In the genomic region with DNA sequence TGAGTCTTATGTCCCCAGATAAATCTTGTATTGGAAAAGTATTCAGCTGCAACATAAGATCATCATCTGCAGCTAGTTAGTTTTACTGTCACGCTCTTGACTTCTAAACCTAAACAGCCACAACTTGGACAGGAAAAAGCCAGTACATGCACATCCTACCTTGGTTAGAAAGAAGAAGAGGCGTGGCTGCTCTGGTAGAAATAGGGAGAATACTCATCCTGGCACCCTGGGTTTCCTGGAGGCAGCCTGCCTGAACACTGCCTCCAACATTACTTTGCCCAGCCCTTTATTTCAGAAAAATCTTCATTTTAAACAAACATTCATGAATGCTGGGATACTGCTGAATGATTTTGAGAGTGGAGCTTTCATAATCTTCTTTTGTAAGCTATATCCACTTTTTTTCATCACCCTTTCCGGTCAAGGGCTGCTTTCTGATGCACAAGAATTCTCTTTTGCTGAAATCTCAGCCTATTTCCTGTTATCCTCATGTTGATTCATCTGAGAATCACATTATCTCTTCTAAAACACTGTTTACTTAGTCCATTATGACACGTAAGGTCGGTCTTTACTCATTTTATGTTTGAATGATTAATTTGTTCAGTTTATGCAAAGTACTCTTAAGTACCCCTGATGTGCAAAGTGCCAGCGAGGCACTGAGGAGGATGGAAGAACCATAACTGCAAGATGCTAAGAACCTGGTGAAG, we compare ENCODE assay signal across 10 cellular contexts. TPM values are rescaled to one million over a fixed set of nuclear protein-coding genes. Genes with fewer than 3 reads are reported as not detected.
DNase-seq lines count a peak whose midpoint lies in the region; ATAC-seq and TF ChIP-seq lines count a peak whose summit lies in the region.
"Had no signal": no experiment of that assay in that cellular context is flagged by ENCODE, and none has a peak within 500 bp of the region (broad histone marks: within the 10 kb centered on the region; RNA-seq: fewer than 3 reads in every experiment).

No MANE protein-coding gene starts in this region.

- H3K23ac ChIP-seq in trophoblast cell (ENCODE audit: low read length), result no peak overlapping the region

- no peak overlapping the region for H4K91ac ChIP-seq in trophoblast cell (ENCODE audit: low read depth, low read length)

- no peak overlapping the region for H4K8ac ChIP-seq in trophoblast cell (ENCODE audit: low read depth, low read length)

- no peaks in the 10 kb centered on the region for H3K27me3 ChIP-seq in trophoblast cell (ENCODE audit: insufficient read depth, low read length)

- H4K20me1 ChIP-seq in OCI-LY7 (ENCODE audit: insufficient read depth, low read length), result no peaks in the 10 kb centered on the region

- no peak overlapping the region for H3K4me3 ChIP-seq in AG10803 (ENCODE audit: low read length)
- H3K4me3 ChIP-seq in trophoblast cell (ENCODE audit: low read depth, low read length), result no peak overlapping the region
- no peak overlapping the region for H3K4me3 ChIP-seq in OCI-LY7 (ENCODE audit: low read depth, low read length, poor library complexity, severe bottlenecking)

- H3K4ac ChIP-seq in trophoblast cell (ENCODE audit: low read depth, low read length), result no peak overlapping the region

- TF ChIP-seq CTCF in AG10803 (conservative IDR thresholded peaks at IDR 0.05; ENCODE audit: low read length), result no peak
- no peak for TF ChIP-seq CTCF in endothelial cell (IDR thresholded peaks at IDR 0.05; ENCODE audit: unreplicated experiment)
- TF ChIP-seq CTCF in OCI-LY7 (conservative IDR thresholded peaks at IDR 0.05; ENCODE audit: low read length), result no peak

- H3K79me2 ChIP-seq in trophoblast cell (ENCODE audit: control insufficient read depth, insufficient read depth, low read length, poor library complexity), result peaks cover 2% of the 10 kb centered on the region
- no peaks in the 10 kb centered on the region for H3K79me2 ChIP-seq in OCI-LY7 (ENCODE audit: insufficient read depth, low read depth, low read length)

- peak; percentile 61 for DNase-seq in AG10803 (ENCODE audit: low read depth)
- peak; percentile 84 for DNase-seq in fibroblast of gingiva (ENCODE audit: low read depth)
- no peak for DNase-seq in trophoblast cell
- no peak for DNase-seq in HK-2 (ENCODE audit: unreplicated experiment)
- no peak for DNase-seq in endothelial cell (ENCODE audit: low spot score)
- no peak for DNase-seq in OCI-LY7 (ENCODE audit: low spot score)
- DNase-seq: activated gamma-delta T cell; CD4-positive, CD25-positive, alpha-beta regulatory T cell had no signal

- H3K14ac ChIP-seq in trophoblast cell (ENCODE audit: low read length), result no peak overlapping the region

- H2AK5ac ChIP-seq in trophoblast cell (ENCODE audit: low read length), result no peak overlapping the region

- H3K79me1 ChIP-seq in trophoblast cell (ENCODE audit: low read length), result peaks cover 9% of the 10 kb centered on the region

- H3K27me3 Mint-ChIP-seq in endothelial cell (ENCODE audit: unreplicated experiment), result peaks cover 4% of the 10 kb centered on the region

- POLR2A ChIA-PET in OCI-LY7 (lab: Charles Lee), result interaction anchor here (1.5 kb wide), 1 partner anchor 16 kb away, joined by 5 read pairs; no protein-coding TSS in a partner anchor

- peaks cover 5% of the 10 kb centered on the region for H3K9me3 Mint-ChIP-seq in endothelial cell (ENCODE audit: unreplicated experiment)

- peaks cover 35% of the 10 kb centered on the region for H3K36me3 Mint-ChIP-seq in endothelial cell (ENCODE audit: low read depth, unreplicated experiment)
- H3K36me3 Mint-ChIP-seq: CD4-positive, CD25-positive, alpha-beta regulatory T cell had no signal

- H3K18ac ChIP-seq in trophoblast cell (ENCODE audit: low read length), result no peak overlapping the region

- peaks cover 39% of the 10 kb centered on the region for H3K4me1 Mint-ChIP-seq in endothelial cell (ENCODE audit: unreplicated experiment)

- H2BK5ac ChIP-seq in trophoblast cell (ENCODE audit: low read depth, low read length, poor library complexity), result no peak overlapping the region

- no peaks in the 10 kb centered on the region for H3K9me2 ChIP-seq in OCI-LY7 (ENCODE audit: insufficient read depth, low read length)

- H2BK120ac ChIP-seq in trophoblast cell (ENCODE audit: insufficient read depth, low read length, poor library complexity), result no peak overlapping the region

- no peak overlapping the region for H3K9ac ChIP-seq in trophoblast cell (ENCODE audit: low read length)

- H3K9me3 ChIP-seq in trophoblast cell (ENCODE audit: insufficient read depth, low read depth, low read length) (peaks cover 3% of the 10 kb centered on the region), OCI-LY7 (ENCODE audit: low read length) (no peaks in the 10 kb centered on the region)

- H3K4me1 ChIP-seq in trophoblast cell (ENCODE audit: control insufficient read depth in 1 of 2, insufficient read depth in 2 of 2, low read length in 2 of 2), result peaks cover 17 to 20% of the 10 kb centered on the region in 2 experiments
- no peaks in the 10 kb centered on the region for H3K4me1 ChIP-seq in OCI-LY7 (ENCODE audit: insufficient read depth, low read length, poor library complexity, severe bottlenecking)

- H3K4me2 ChIP-seq in trophoblast cell (ENCODE audit: low read length) (no peak overlapping the region), OCI-LY7 (ENCODE audit: low read length) (no peak overlapping the region)

- BruUV-seq in OCI-LY7 (replicated peaks; lab: Mats Ljungman, UMichigan), result no TSS peak

- H3K27ac Mint-ChIP-seq in endothelial cell (ENCODE audit: unreplicated experiment), result no peak overlapping the region
- H3K27ac Mint-ChIP-seq: CD4-positive, CD25-positive, alpha-beta regulatory T cell had no signal

- CTCF ChIA-PET in OCI-LY7 (lab: Charles Lee; ENCODE audit: unreplicated experiment), result interaction anchor here (0.5 kb wide), 1 partner anchor 10 kb away, joined by 4 read pairs; no protein-coding TSS in a partner anchor

- intact Hi-C loops in OCI-LY7 (cut with micrococcal nuclease; ENCODE audit: unreplicated experiment), result no loop called here

- WGBS in trophoblast cell (ENCODE audit: extremely low coverage, insufficient coverage, insufficient read length), result no CpG with 5 or more reads among the region's 6 CpGs

- peak overlapping the region; percentile 48 for H3K27ac ChIP-seq in trophoblast cell (ENCODE audit: low read depth, low read length)
- H3K27ac ChIP-seq in OCI-LY7 (ENCODE audit: low read depth, low read length, poor library complexity, severe bottlenecking), result no peak overlapping the region

- no peak overlapping the region for H2BK12ac ChIP-seq in trophoblast cell (ENCODE audit: low read length)

- ATAC-seq in SK-N-SH treated with all-trans-retinoic acid at 6 μM for 48 hours, result 0 out of 3 replicates have a peak, but pooled peaks have one; percentile 11
- ATAC-seq in HG03280 (IDR thresholded peaks at IDR 0.05; ENCODE audit: unreplicated experiment), result no peak

- no peak overlapping the region for H3K4me3 Mint-ChIP-seq in endothelial cell (ENCODE audit: unreplicated experiment)
- H3K4me3 Mint-ChIP-seq: CD4-positive, CD25-positive, alpha-beta regulatory T cell had no signal

- H3K36me3 ChIP-seq in trophoblast cell (ENCODE audit: control insufficient read depth in 1 of 2, insufficient read depth in 2 of 2, low read length in 2 of 2), result peaks cover 0 to 2% of the 10 kb centered on the region in 2 experiments
- no peaks in the 10 kb centered on the region for H3K36me3 ChIP-seq in OCI-LY7 (ENCODE audit: insufficient read depth, low read length)

- no peak overlapping the region for H4K12ac ChIP-seq in trophoblast cell (ENCODE audit: low read depth, low read length)

- H2AFZ ChIP-seq in trophoblast cell (ENCODE audit: insufficient read depth, low read length, poor library complexity) (no peak overlapping the region), OCI-LY7 (ENCODE audit: low read length) (no peak overlapping the region)

TF ChIP-seq in SK-N-SH treated with all-trans-retinoic acid at 6 μM for 48 hours, 23 proteins besides CTCF, POLR2A, EP300 and RAD21:
- TF ChIP-seq ISL1 (CRISPR knock-in tag; IDR thresholded peaks at IDR 0.05), result 0 out of 2 replicates have a peak, but pooled peaks have one; percentile 8
- no peak for TF ChIP-seq GLIS3 (CRISPR knock-in tag; IDR thresholded peaks at IDR 0.05)

RNA-seq across cellular contexts. Expression of a gene that starts 55.2 kb away (rescaled TPM):
- polyA plus RNA-seq in trophoblast cell (2013), result 3.3 and 3.6 TPM in 2 replicates
- total RNA-seq in endothelial cell (ENCODE audit: unreplicated experiment) (63.8 TPM), OCI-LY7 (2022) (0.48 and 0.57 TPM in 2 replicates)
- 0.39 TPM in 1 of 2 replicates, not detected in the other for total RNA-seq in OCI-LY7 (2014; rRNA removed; shearing (Covaris generic))
- total RNA-seq: CD4-positive, CD25-positive, alpha-beta regulatory T cell had no signal
- polyA plus RNA-seq: CD4-positive, CD25-positive, alpha-beta regulatory T cell had no signal

Comparison
In these comparisons a context has a peak if more than half of its experiments do, and no peak if none do; other contexts are left out.
1. DNase-seq: peak in AG10803 (single experiment) and fibroblast of gingiva (single experiment); none in trophoblast cell (0 of 2), HK-2 (single experiment), endothelial cell (single experiment) and OCI-LY7 (single experiment).
2. RNA of a gene that starts 55.2 kb away (total RNA-seq): 63.8 TPM in endothelial cell (single experiment); 0.39 to 0.57 TPM in OCI-LY7; every median in the first group is over 10 times any median in the second.